ENCODE assay signal across 26 cellular contexts in genomic region chr1:17819129-17819802, GRCh38.
DNase-seq lines count a peak whose midpoint lies in the region; ATAC-seq and TF ChIP-seq lines count a peak whose summit lies in the region.
"Had no signal": no experiment of that assay in that cellular context is flagged by ENCODE, and none has a peak within 500 bp of the region (broad histone marks: within the 10 kb centered on the region; RNA-seq: fewer than 3 reads in every experiment).

No MANE protein-coding gene starts in this region.

- H2AFZ ChIP-seq in H9 (ENCODE audit: low read length) (no peak overlapping the region), osteoblast (ENCODE audit: low read length) (no peak overlapping the region)

- H4K8ac ChIP-seq in H9 (replicated peaks; ENCODE audit: insufficient read length, low read depth, low read length), result no peak overlapping the region

- H3K23me2 ChIP-seq in H9 (ENCODE audit: insufficient read length, low read depth, low read length, poor library complexity, severe bottlenecking), result no peaks in the 10 kb centered on the region

- H4K20me1 ChIP-seq in H9 (ENCODE audit: control insufficient read depth, insufficient read depth, insufficient read length) (no peaks in the 10 kb centered on the region), osteoblast (ENCODE audit: insufficient read depth, low read length) (no peaks in the 10 kb centered on the region)

- H4K5ac ChIP-seq in H9 (ENCODE audit: insufficient read length, low read depth, low read length), result no peak overlapping the region

- no peak overlapping the region for H3K23ac ChIP-seq in H9 (ENCODE audit: insufficient read length, low read depth, low read length)

- H3K27me3 ChIP-seq in H9 (ENCODE audit: insufficient read depth, low read length), result no peaks in the 10 kb centered on the region; the same call in 1 of the 2 replicates
- peaks cover 17% of the 10 kb centered on the region for H3K27me3 ChIP-seq in osteoblast (ENCODE audit: insufficient read depth, low read length)
- H3K27me3 ChIP-seq: cardiac muscle cell, upper lobe of left lung had no signal

- intact Hi-C loops in cardiac septum (cut with DNase I), result no loop called here

- no CpG with 5 or more reads among the region's 17 CpGs for WGBS in H9 (ENCODE audit: extremely low coverage, insufficient read length, low lambda C conversion rate)

- no peak overlapping the region for H4K91ac ChIP-seq in H9 (ENCODE audit: insufficient read length, low read depth, low read length)

- no peak overlapping the region for H3T11ph ChIP-seq in H9 (ENCODE audit: low read length)

- H3K36me3 Mint-ChIP-seq in H9 (ENCODE audit: insufficient read depth in 1 of 3, low read depth in 3 of 3), result no peaks in the 10 kb centered on the region
- no peaks in the 10 kb centered on the region for H3K36me3 Mint-ChIP-seq in activated T-cell treated with anti-CD3 and anti-CD28 coated beads, Interleukin-2, amount 50 U/mL, for 4 hours (ENCODE audit: insufficient read depth)
- H3K36me3 Mint-ChIP-seq: CD4-positive, alpha-beta memory T cell had no signal

- H3K9me3 Mint-ChIP-seq in H9, result no peaks in the 10 kb centered on the region
- H3K9me3 Mint-ChIP-seq in activated T-cell treated with anti-CD3 and anti-CD28 coated beads, Interleukin-2, amount 50 U/mL, for 4 hours, result peaks cover 20% of the 10 kb centered on the region

- H3K4me3 ChIP-seq in osteoblast (ENCODE audit: insufficient read depth, low read length), result no peak overlapping the region
- H3K4me3 ChIP-seq: cardiac muscle cell, prostate gland, spleen, upper lobe of left lung had no signal

- H2AK5ac ChIP-seq in H9 (ENCODE audit: insufficient read length, low read length), result no peak overlapping the region

- H2BK5ac ChIP-seq in H9 (ENCODE audit: insufficient read length, low read length), result no peak overlapping the region

- H3K79me2 ChIP-seq in H9 (ENCODE audit: insufficient read depth, low read length), result no peaks in the 10 kb centered on the region
- H3K79me2 ChIP-seq in osteoblast (ENCODE audit: insufficient read depth, low read length), result no peaks in the 10 kb centered on the region

- no peak overlapping the region for H3K18ac ChIP-seq in H9 (ENCODE audit: insufficient read length, low read depth, low read length)

- peaks cover 2% of the 10 kb centered on the region for H3K27me3 Mint-ChIP-seq in H9 (ENCODE audit: low read depth)
- H3K27me3 Mint-ChIP-seq in activated T-cell treated with anti-CD3 and anti-CD28 coated beads, Interleukin-2, amount 50 U/mL, for 4 hours (ENCODE audit: low read depth), result peaks cover 19% of the 10 kb centered on the region

- H3K4me1 ChIP-seq in H9 (ENCODE audit: insufficient read depth, low read length), result no peaks in the 10 kb centered on the region
- H3K4me1 ChIP-seq in osteoblast (ENCODE audit: insufficient read depth, low read length), result no peaks in the 10 kb centered on the region
- H3K4me1 ChIP-seq: prostate gland, spleen, upper lobe of left lung had no signal

- no peak overlapping the region for H2BK120ac ChIP-seq in H9 (ENCODE audit: low read depth, low read length, poor library complexity, severe bottlenecking)

- H3K9ac ChIP-seq in H9 (ENCODE audit: extremely low read depth, insufficient read length, low read length), result no peak overlapping the region

- H3K9me3 ChIP-seq in H9 (ENCODE audit: control insufficient read depth, low read depth, low read length) (no peaks in the 10 kb centered on the region), osteoblast (ENCODE audit: low read depth, low read length) (no peaks in the 10 kb centered on the region)
- H3K9me3 ChIP-seq: prostate gland had no signal

- no peak for ATAC-seq in activated T-cell treated with anti-CD3 and anti-CD28 coated beads, Interleukin-2, amount 50 U/mL, for 4 hours
- ATAC-seq: left colon had no signal

- H3K4me3 Mint-ChIP-seq in H9, result no peak overlapping the region
- no peak overlapping the region for H3K4me3 Mint-ChIP-seq in activated T-cell treated with anti-CD3 and anti-CD28 coated beads, Interleukin-2, amount 50 U/mL, for 4 hours
- H3K4me3 Mint-ChIP-seq: activated T-cell treated with anti-CD3 and anti-CD28 coated beads, Interleukin-2, amount 50 U/mL, for 24 hours; nephron progenitor cell had no signal

- H3K27ac ChIP-seq in H9 (ENCODE audit: insufficient read length, low read depth, low read length) (no peak overlapping the region), osteoblast (ENCODE audit: low read depth, low read length) (no peak overlapping the region)
- H3K27ac ChIP-seq: cardiac muscle cell, prostate gland, spleen, upper lobe of left lung had no signal

- H2BK12ac ChIP-seq in H9 (ENCODE audit: insufficient read length, low read depth, low read length), result no peak overlapping the region

- peaks cover 0 to 6% of the 10 kb centered on the region in 2 experiments; a peak in 1 of 4 replicates for H3K4me1 Mint-ChIP-seq in H9
- H3K4me1 Mint-ChIP-seq in activated T-cell treated with anti-CD3 and anti-CD28 coated beads, Interleukin-2, amount 50 U/mL, for 4 hours (ENCODE audit: low read depth), result no peaks in the 10 kb centered on the region
- H3K4me1 Mint-ChIP-seq: CD4-positive, alpha-beta memory T cell; nephron progenitor cell had no signal

- no peaks in the 10 kb centered on the region for H3K79me1 ChIP-seq in H9 (ENCODE audit: insufficient read depth, low read depth, low read length, poor library complexity, severe bottlenecking)

- no peak overlapping the region for H2BK15ac ChIP-seq in H9 (ENCODE audit: low read depth, low read length)

- no peaks in the 10 kb centered on the region for H3K36me3 ChIP-seq in osteoblast (ENCODE audit: insufficient read depth, low read length)
- H3K36me3 ChIP-seq: cardiac muscle cell, prostate gland, spleen, upper lobe of left lung had no signal

- no peak for TF ChIP-seq CTCF in H9 (conservative IDR thresholded peaks at IDR 0.05)
- TF ChIP-seq CTCF in osteoblast (IDR thresholded peaks at IDR 0.05; ENCODE audit: extremely low read depth, low read depth, low read length), result no peak

- peak; percentile 19 for DNase-seq in H9
- DNase-seq in NCI-H446 treated with DMSO at 0.1 percent for 48 hours (lab: John Stamatoyannopoulos, UW), result peak; percentile 27
- DNase-seq in cardiac septum (ENCODE audit: low spot score), result peak; percentile 84
- peak; percentile 17 for DNase-seq in osteoblast (ENCODE audit: insufficient read length, low spot score, missing footprints)
- no peak for DNase-seq in kidney glomerular epithelial cell (lab: John Stamatoyannopoulos, UW)
- DNase-seq in EL, result no peak
- no peak for DNase-seq in activated T-cell treated with anti-CD3 and anti-CD28 coated beads, Interleukin-2, amount 50 U/mL, for 4 hours
- DNase-seq in NCI-H146 (lab: John Stamatoyannopoulos, UW), result no peak
- DNase-seq: activated naive CD4-positive, alpha-beta T cell treated with Interleukin-2 at 50 U/mL for 16 hours; activated T-cell treated with anti-CD3 and anti-CD28 coated beads, Interleukin-2, amount 50 U/mL, for 24 hours; CD4-positive, alpha-beta memory T cell; DMS79; foreskin melanocyte; GOT3; left colon; NCI-H2081; NCI-H526; nephron progenitor cell; SHP77; spleen; stimulated activated CD4-positive, alpha-beta T cell treated with anti-CD3 and anti-CD28 coated beads, Interleukin-4, amount 100 ng/mL, for 24 hours; T-helper 1 cell; upper lobe of left lung had no signal

- no peak overlapping the region for H3K4me2 ChIP-seq in H9 (ENCODE audit: insufficient read depth, insufficient read length, low read length)
- H3K4me2 ChIP-seq in osteoblast (ENCODE audit: insufficient read depth, low read length), result no peak overlapping the region

- no peak overlapping the region for H3K4ac ChIP-seq in H9 (ENCODE audit: low read depth, low read length)

- H3K27ac Mint-ChIP-seq in H9, result 0 out of 7 replicates have a peak overlapping the region, but pooled peaks of 1 of the 3 experiments have one; percentile 34
- H3K27ac Mint-ChIP-seq: activated T-cell treated with anti-CD3 and anti-CD28 coated beads, Interleukin-2, amount 50 U/mL, for 24 hours; IgD-negative memory B cell; nephron progenitor cell had no signal

- H2BK20ac ChIP-seq in H9 (ENCODE audit: low read depth, low read length, poor library complexity, severe bottlenecking), result no peak overlapping the region

- H3K14ac ChIP-seq in H9 (ENCODE audit: insufficient read depth, low read length), result peak overlapping the region; percentile 25; the same call in 1 of the 2 replicates

- H3K56ac ChIP-seq in H9 (ENCODE audit: insufficient read length, low read depth, low read length), result no peak overlapping the region

Comparison
In these comparisons a context has a peak if more than half of its experiments do, and no peak if none do; other contexts are left out.
1. DNase-seq: peak in H9 (single experiment), NCI-H446 treated with DMSO at 0.1 percent for 48 hours (single experiment), cardiac septum (single experiment) and osteoblast (single experiment); none in kidney glomerular epithelial cell (single experiment), EL (single experiment), activated T-cell treated with anti-CD3 and anti-CD28 coated beads, Interleukin-2, amount 50 U/mL, for 4 hours (single experiment) and NCI-H146 (single experiment).